13 cellular contexts compared by ENCODE assay signal in the genomic region with DNA sequence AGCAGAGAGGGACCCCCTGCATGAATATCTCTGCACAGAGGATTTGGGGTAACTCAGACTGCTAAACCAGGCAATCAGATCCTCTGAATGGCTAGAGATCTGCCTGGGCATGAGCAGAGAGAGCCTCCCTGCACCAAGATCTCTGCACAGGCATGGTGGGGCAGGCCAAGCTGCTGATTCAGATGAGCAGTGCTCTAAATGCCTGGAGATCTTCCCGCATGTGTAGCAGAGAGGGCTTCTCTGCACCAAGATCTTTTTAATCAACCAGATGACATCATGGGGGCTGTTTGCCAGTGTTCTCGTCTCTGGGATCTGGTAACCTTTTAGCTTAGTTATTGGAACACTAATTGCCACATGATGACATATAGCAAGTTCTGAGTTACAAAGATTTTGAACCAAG.
DNase-seq lines count a peak whose midpoint lies in the region; ATAC-seq, FAIRE-seq and TF ChIP-seq lines count a peak whose summit lies in the region.
"Had no signal": no experiment of that assay in that cellular context is flagged by ENCODE, and none has a peak within 500 bp of the region (broad histone marks: within the 10 kb centered on the region; RNA-seq: fewer than 3 reads in every experiment).

No MANE protein-coding gene starts in this region.

- no peak overlapping the region for H3K4ac ChIP-seq in H1 (replicated peaks; ENCODE audit: insufficient read length, low read depth, low read length)
- H3K4ac ChIP-seq in neuronal stem cell (ENCODE audit: low read length): no peak overlapping the region

- no peak for TF ChIP-seq RAD21 in HepG2 (CRISPR knock-in tag; IDR thresholded peaks at IDR 0.05)
- TF ChIP-seq RAD21 in H1 (IDR thresholded peaks at IDR 0.05 in 1 of 2, conservative IDR thresholded peaks at IDR 0.05 in 1 of 2; ENCODE audit: low read depth in 2 of 2, low read length in 2 of 2): no peak

- FAIRE-seq in HepG2 (lab: Jason Lieb, UNC) (no peak), H1 (lab: Jason Lieb, UNC) (no peak)

- H2BK120ac ChIP-seq in H1 (replicated peaks; ENCODE audit: low read depth, low read length) (no peak overlapping the region), neuronal stem cell (ENCODE audit: low read depth, low read length) (no peak overlapping the region)

- H3K4me3 ChIP-seq in HepG2 (replicated peaks in 1 of 3; ENCODE audit: insufficient read depth in 1 of 3, low read depth in 2 of 3, low read length in 3 of 3): no peak overlapping the region; a peak in 1 of 6 replicates
- no peak overlapping the region for H3K4me3 ChIP-seq in right lobe of liver
- no peak overlapping the region for H3K4me3 ChIP-seq in H1 (ENCODE audit: extremely low read depth in 1 of 4, insufficient read depth in 2 of 4, low read depth in 3 of 4, low read length in 4 of 4)
- H3K4me3 ChIP-seq in neuronal stem cell (ENCODE audit: low read length in 2 of 2): no peak overlapping the region
- H3K4me3 ChIP-seq: BLaER1 treated with 17β-estradiol and CSF1 and Interleukin-3, amounts not matched to agents 10 nM and 100 nM; HAP-1 had no signal

- H2BK20ac ChIP-seq in H1 (ENCODE audit: low read length): no peak overlapping the region

- POLR2A ChIA-PET in HepG2 (lab: Yijun Ruan, JAX): no interaction called here
- POLR2A ChIA-PET in H1 (lab: Charles Lee; ENCODE audit: partially characterized antibody): no interaction called here

- H4K20me1 ChIP-seq in HepG2 (ENCODE audit: insufficient read depth, low read length): no peaks in the 10 kb centered on the region
- H4K20me1 ChIP-seq in H1 (replicated peaks in 1 of 2; ENCODE audit: control insufficient read depth in 1 of 2, insufficient read depth in 2 of 2, low read length in 2 of 2): no peaks in the 10 kb centered on the region
- H4K20me1 ChIP-seq: BLaER1 treated with 17β-estradiol and CSF1 and Interleukin-3, amounts not matched to agents 10 nM and 100 nM had no signal

- no peaks in the 10 kb centered on the region for H3K79me1 ChIP-seq in H1 (ENCODE audit: low read depth, low read length)
- peaks cover 6% of the 10 kb centered on the region for H3K79me1 ChIP-seq in neuronal stem cell (ENCODE audit: low read depth, low read length)

- H3K36me3 ChIP-seq in HepG2 (replicated peaks in 1 of 2; ENCODE audit: control insufficient read depth in 1 of 2, insufficient read depth in 2 of 2, low read length in 2 of 2): no peaks in the 10 kb centered on the region
- H3K36me3 ChIP-seq in right lobe of liver: no peaks in the 10 kb centered on the region
- H3K36me3 ChIP-seq in H1 (ENCODE audit: control insufficient read depth in 2 of 4, insufficient read depth in 4 of 4, low read length in 3 of 4): no peaks in the 10 kb centered on the region; a peak in 1 of 8 replicates
- H3K36me3 ChIP-seq in neuronal stem cell (replicated peaks in 1 of 2; ENCODE audit: control insufficient read depth in 2 of 2, insufficient read depth in 2 of 2, low read length in 2 of 2): no peaks in the 10 kb centered on the region
- H3K36me3 ChIP-seq: HAP-1 had no signal

- no peak overlapping the region for H2AK5ac ChIP-seq in H1 (ENCODE audit: low read depth, low read length)
- no peak overlapping the region for H2AK5ac ChIP-seq in neuronal stem cell (ENCODE audit: low read depth, low read length)

- H3K9ac ChIP-seq in HepG2 (ENCODE audit: insufficient read depth, low read depth, low read length) (no peak overlapping the region), H1 (replicated peaks in 1 of 4; ENCODE audit: extremely low read depth in 1 of 4, low read depth in 3 of 4, low read length in 3 of 4) (no peak overlapping the region), neuronal stem cell (ENCODE audit: low read depth, low read length, poor library complexity) (no peak overlapping the region)
- H3K9ac ChIP-seq: BLaER1 treated with 17β-estradiol and CSF1 and Interleukin-3, amounts not matched to agents 10 nM and 100 nM had no signal

- H3K14ac ChIP-seq in H1 (ENCODE audit: insufficient read length) (no peak overlapping the region), neuronal stem cell (ENCODE audit: low read length) (no peak overlapping the region)

- WGBS in HepG2 (ENCODE audit: low lambda C conversion rate): 0% methylated on average over 2 of the region's 2 CpGs
- 49% methylated on average over 2 of the region's 2 CpGs for WGBS in right lobe of liver (ENCODE audit: insufficient coverage, low coverage, low lambda C conversion rate, missing lambda C conversion rate)
- WGBS in H1 (ENCODE audit: extremely low coverage in 1 of 2, insufficient coverage in 1 of 2, insufficient read length in 1 of 2, insufficient replicate concordance in 2 of 2, low coverage in 1 of 2, low lambda C conversion rate in 2 of 2, missing lambda C conversion rate in 1 of 2), 2 experiments: 87% methylated on average over 2 of the region's 2 CpGs; no CpG with 5 or more reads in 1 of the 2 experiments
- no CpG with 5 or more reads among the region's 2 CpGs for WGBS in neuronal stem cell (ENCODE audit: extremely low coverage in 2 of 2, insufficient read length in 2 of 2, insufficient replicate concordance in 1 of 2), 2 donors

- ATAC-seq in HepG2 (no peak), right lobe of liver (no peak), Right ventricle myocardium inferior (no peak)

- H4K5ac ChIP-seq in H1 (ENCODE audit: insufficient read length, low read depth, low read length): no peak overlapping the region

- H3K27ac ChIP-seq in HepG2 (ENCODE audit: extremely low read length, insufficient read depth, low read length) (no peak overlapping the region), right lobe of liver (no peak overlapping the region), H1 (ENCODE audit: low read depth, low read length) (no peak overlapping the region), neuronal stem cell (replicated peaks; ENCODE audit: low read length) (no peak overlapping the region)
- H3K27ac ChIP-seq: BLaER1 treated with 17β-estradiol and CSF1 and Interleukin-3, amounts not matched to agents 10 nM and 100 nM had no signal

- TF ChIP-seq POLR2A in HepG2 (IDR thresholded peaks at IDR 0.05; ENCODE audit: insufficient read depth in 1 of 2, low read depth in 2 of 2, low read length in 2 of 2) (no peak), right lobe of liver (IDR thresholded peaks at IDR 0.05) (no peak), H1 (IDR thresholded peaks at IDR 0.05; ENCODE audit: control extremely low read depth in 1 of 2, low read depth in 2 of 2, low read length in 2 of 2) (no peak)

- CTCF ChIA-PET in HepG2 (lab: Yijun Ruan, JAX; ENCODE audit: low intra/inter-chr PET ratio, low total read pairs): no interaction called here
- CTCF ChIA-PET in H1 (lab: Charles Lee; ENCODE audit: partially characterized antibody): no interaction called here

- no peaks in the 10 kb centered on the region for H3K23me2 ChIP-seq in H1 (ENCODE audit: low read depth, low read length)

- no peak overlapping the region for H3K56ac ChIP-seq in H1 (replicated peaks; ENCODE audit: insufficient read length, low read depth, low read length)

- TF ChIP-seq CTCF in HepG2 (CRISPR knock-in tag; IDR thresholded peaks at IDR 0.05) (no peak), right lobe of liver (IDR thresholded peaks at IDR 0.05) (no peak), H1 (IDR thresholded peaks at IDR 0.05; ENCODE audit: control extremely low read depth in 1 of 3, insufficient read depth in 1 of 3, low read depth in 1 of 3, low read length in 3 of 3) (no peak)

- no peaks in the 10 kb centered on the region for H3K27me3 ChIP-seq in HepG2 (ENCODE audit: control insufficient read depth in 1 of 2, insufficient read depth in 2 of 2, low read length in 2 of 2)
- H3K27me3 ChIP-seq in right lobe of liver: no peaks in the 10 kb centered on the region
- H3K27me3 ChIP-seq in H1 (replicated peaks in 1 of 4; ENCODE audit: control insufficient read depth in 3 of 4, extremely low read depth in 1 of 4, insufficient read depth in 3 of 4, low read length in 3 of 4): no peaks in the 10 kb centered on the region
- H3K27me3 ChIP-seq in neuronal stem cell (ENCODE audit: control insufficient read depth in 3 of 3, insufficient read depth in 3 of 3, low read depth in 1 of 3, low read length in 3 of 3): no peaks in the 10 kb centered on the region
- H3K27me3 ChIP-seq: BLaER1 treated with 17β-estradiol and CSF1 and Interleukin-3, amounts not matched to agents 10 nM and 100 nM had no signal

- H2BK15ac ChIP-seq in H1 (ENCODE audit: low read length): no peak overlapping the region
- no peak overlapping the region for H2BK15ac ChIP-seq in neuronal stem cell (ENCODE audit: low read length)

- H3K4me2 ChIP-seq in HepG2 (ENCODE audit: low read depth, low read length): no peak overlapping the region
- H3K4me2 ChIP-seq in H1 (ENCODE audit: insufficient read depth in 1 of 2, low read depth in 2 of 2, low read length in 2 of 2): no peak overlapping the region
- no peak overlapping the region for H3K4me2 ChIP-seq in neuronal stem cell (ENCODE audit: insufficient read depth, low read length, poor library complexity, severe bottlenecking)
- H3K4me2 ChIP-seq: BLaER1 treated with 17β-estradiol and CSF1 and Interleukin-3, amounts not matched to agents 10 nM and 100 nM had no signal

- TF ChIP-seq EP300 in HepG2 (IDR thresholded peaks at IDR 0.05; ENCODE audit: low read depth in 2 of 2, low read length in 2 of 2): no peak
- no peak for TF ChIP-seq EP300 in HepG2 (CRISPR knock-in tag; IDR thresholded peaks at IDR 0.05; ENCODE audit: borderline replicate concordance)
- no peak for TF ChIP-seq EP300 in H1 (IDR thresholded peaks at IDR 0.05; ENCODE audit: borderline replicate concordance in 1 of 2, low read depth in 2 of 2, low read length in 2 of 2)

- H3K9me3 ChIP-seq in HepG2 (ENCODE audit: low read length) (peaks cover 75% of the 10 kb centered on the region), right lobe of liver (no peaks in the 10 kb centered on the region), H1 (ENCODE audit: insufficient read depth in 2 of 2, low read depth in 1 of 2, low read length in 1 of 2) (peaks cover 16 to 19% of the 10 kb centered on the region in 2 experiments; a peak in 3 of 4 replicates), neuronal stem cell (replicated peaks in 1 of 2; ENCODE audit: control insufficient read depth in 2 of 2, insufficient read depth in 1 of 2, low read depth in 1 of 2, low read length in 2 of 2) (peaks cover 13 to 14% of the 10 kb centered on the region in 2 donors)

- no peaks in the 10 kb centered on the region for H3K79me2 ChIP-seq in HepG2 (ENCODE audit: insufficient read depth, low read length)
- H3K79me2 ChIP-seq in H1 (ENCODE audit: control insufficient read depth in 1 of 2, insufficient read depth in 2 of 2, low read length in 2 of 2): no peaks in the 10 kb centered on the region

- intact Hi-C loops in HepG2 (cut with micrococcal nuclease; ENCODE audit: unreplicated experiment) (no loop called here), right lobe of liver (cut with DNase I) (no loop called here), Right ventricle myocardium inferior (cut with DNase I) (no loop called here), posterior vena cava (cut with DNase I) (no loop called here)

- no peak overlapping the region for H4K91ac ChIP-seq in H1 (replicated peaks; ENCODE audit: insufficient read length, low read length)
- no peak overlapping the region for H4K91ac ChIP-seq in neuronal stem cell (ENCODE audit: low read depth, low read length, poor library complexity)

- in situ Hi-C loops in HepG2 (cut with HindIII; ENCODE audit: extremely low pct_ligation_motif_present, low pct_unique_long_range_greater_than_20kb): no loop called here

- DNase-seq in HepG2 (ENCODE audit: low spot score) (no peak), right lobe of liver (no peak), H1 (ENCODE audit: low read depth in 1 of 2, low spot score in 2 of 2) (no peak), fibroblast of gingiva (ENCODE audit: low read depth) (peak; percentile 6), neuronal stem cell (ENCODE audit: low spot score) (no peak), Right ventricle myocardium inferior (ENCODE audit: missing footprints) (no peak), hippocampal formation (lab: John Stamatoyannopoulos, UW) (no peak), posterior vena cava (ENCODE audit: low spot score) (no peak)
- DNase-seq: 8988T; CD4-positive, CD25-positive, alpha-beta regulatory T cell; DMS 273 treated with DMSO at 0.1 percent for 48 hours had no signal

- H3K18ac ChIP-seq in H1 (ENCODE audit: extremely low read depth, low read length) (no peak overlapping the region), neuronal stem cell (ENCODE audit: low read length) (no peak overlapping the region)

- H3K4me1 ChIP-seq in HepG2 (ENCODE audit: insufficient read depth, low read length) (no peaks in the 10 kb centered on the region), right lobe of liver (no peaks in the 10 kb centered on the region), H1 (replicated peaks in 1 of 4; ENCODE audit: control insufficient read depth in 3 of 4, insufficient read depth in 4 of 4, low read length in 3 of 4) (no peaks in the 10 kb centered on the region), neuronal stem cell (ENCODE audit: control insufficient read depth in 2 of 2, insufficient read depth in 1 of 2, low read depth in 1 of 2, low read length in 2 of 2) (no peaks in the 10 kb centered on the region)
- H3K4me1 ChIP-seq: BLaER1 treated with 17β-estradiol and CSF1 and Interleukin-3, amounts not matched to agents 10 nM and 100 nM; HAP-1 had no signal

- H2AFZ ChIP-seq in HepG2 (ENCODE audit: low read length) (no peak overlapping the region), H1 (ENCODE audit: low read length) (peak overlapping the region; percentile 62; the same call in 1 of the 2 replicates), neuronal stem cell (ENCODE audit: low read length) (peak overlapping the region; percentile 22)

- no peak overlapping the region for H3K23ac ChIP-seq in H1 (ENCODE audit: insufficient read length)
- H3K23ac ChIP-seq in neuronal stem cell (ENCODE audit: low read depth, low read length, poor library complexity): no peak overlapping the region

- H2BK5ac ChIP-seq in H1 (ENCODE audit: low read depth, low read length) (no peak overlapping the region), neuronal stem cell (ENCODE audit: low read length) (no peak overlapping the region)

- H4K8ac ChIP-seq in H1 (ENCODE audit: extremely low read depth, insufficient read depth, low read length) (no peak overlapping the region), neuronal stem cell (ENCODE audit: low read depth, low read length) (no peak overlapping the region)

- BruUV-seq in HepG2 (replicated peaks; lab: Mats Ljungman, UMichigan): no TSS peak

- no peak overlapping the region for H2BK12ac ChIP-seq in H1 (ENCODE audit: low read depth, low read length)
- no peak overlapping the region for H2BK12ac ChIP-seq in neuronal stem cell (ENCODE audit: low read length)
